Comparison of ENCODE assay signal across 8 cellular contexts in genomic region chr4:6710282-6710681, GRCh38. TPM values are rescaled to one million over a fixed set of nuclear protein-coding genes. Genes with fewer than 3 reads are reported as not detected.
DNase-seq lines count a peak whose midpoint lies in the region; ATAC-seq and TF ChIP-seq lines count a peak whose summit lies in the region.

No MANE protein-coding gene starts in this region.

- H3K9me3 Mint-ChIP-seq in activated naive CD8-positive, alpha-beta T cell treated with anti-CD3 and anti-CD28 coated beads, Interleukin-2, amount 50 U/mL, for 24 hours = no peaks in the 10 kb centered on the region
- H3K9me3 Mint-ChIP-seq in type B pancreatic cell = peaks cover 15% of the 10 kb centered on the region

- peaks cover 51% of the 10 kb centered on the region for H3K4me1 Mint-ChIP-seq in activated naive CD8-positive, alpha-beta T cell treated with anti-CD3 and anti-CD28 coated beads, Interleukin-2, amount 50 U/mL, for 24 hours
- H3K4me1 Mint-ChIP-seq in type B pancreatic cell (ENCODE audit: unreplicated experiment) = peaks cover 22% of the 10 kb centered on the region

- peak overlapping the region; percentile 93 for H3K27ac Mint-ChIP-seq in activated naive CD8-positive, alpha-beta T cell treated with anti-CD3 and anti-CD28 coated beads, Interleukin-2, amount 50 U/mL, for 24 hours
- H3K27ac Mint-ChIP-seq in type B pancreatic cell = peak overlapping the region; percentile 97

- no peaks in the 10 kb centered on the region for H3K27me3 Mint-ChIP-seq in activated naive CD8-positive, alpha-beta T cell treated with anti-CD3 and anti-CD28 coated beads, Interleukin-2, amount 50 U/mL, for 24 hours
- peaks cover 13% of the 10 kb centered on the region for H3K27me3 Mint-ChIP-seq in type B pancreatic cell

- DNase-seq in Right ventricle myocardium superior = no peak
- no peak for DNase-seq in Right ventricle myocardium inferior (ENCODE audit: missing footprints)
- DNase-seq in activated naive CD8-positive, alpha-beta T cell treated with anti-CD3 and anti-CD28 coated beads, Interleukin-2, amount 50 U/mL, for 24 hours = no peak
- DNase-seq in left lung = no peak
- no peak for DNase-seq in type B pancreatic cell (ENCODE audit: extremely low spot score, unreplicated experiment)
- no peak for DNase-seq in stimulated activated CD4-positive, alpha-beta T cell treated with anti-CD3 and anti-CD28 coated beads, Interleukin-2, amount 100 ng/mL, for 24 hours
- DNase-seq in retina = no peak
- DNase-seq in epidermal melanocyte (ENCODE audit: insufficient read length, low spot score) = no peak

- H3K4me3 ChIP-seq in left lung = peak overlapping the region; percentile 94 to 97

- peaks cover 26 to 56% of the 10 kb centered on the region in 2 donors for H3K4me1 ChIP-seq in left lung

- H3K27ac ChIP-seq in left lung = peak overlapping the region; percentile 51 to 89

- ATAC-seq in Right ventricle myocardium superior (ENCODE audit: poor library complexity) (peak; percentile 3), Right ventricle myocardium inferior (no peak), left lung (peak; percentile 2)
- ATAC-seq in activated naive CD8-positive, alpha-beta T cell treated with anti-CD3 and anti-CD28 coated beads, Interleukin-2, amount 50 U/mL, for 24 hours = no peak

- H3K36me3 Mint-ChIP-seq in activated naive CD8-positive, alpha-beta T cell treated with anti-CD3 and anti-CD28 coated beads, Interleukin-2, amount 50 U/mL, for 24 hours (ENCODE audit: low read depth) = peaks cover 27% of the 10 kb centered on the region
- H3K36me3 Mint-ChIP-seq in type B pancreatic cell = peaks cover 38% of the 10 kb centered on the region

- peaks cover 0 to 10% of the 10 kb centered on the region in 2 donors for H3K36me3 ChIP-seq in left lung

- intact Hi-C loops in Right ventricle myocardium superior (cut with DNase I) (loop anchor here (10.0 kb wide), 1 partner anchor 335 kb away; the partner anchor contains the start of gene TADA2B), Right ventricle myocardium inferior (cut with DNase I) (no loop called here), left lung (cut with DNase I) (no loop called here)

- TF ChIP-seq CTCF in left lung (IDR thresholded peaks at IDR 0.05) (no peak), type B pancreatic cell (conservative IDR thresholded peaks at IDR 0.05) (no peak)

- H3K4me3 Mint-ChIP-seq in activated naive CD8-positive, alpha-beta T cell treated with anti-CD3 and anti-CD28 coated beads, Interleukin-2, amount 50 U/mL, for 24 hours = peak overlapping the region; percentile 97
- H3K4me3 Mint-ChIP-seq in type B pancreatic cell = peak overlapping the region; percentile 98

- no peaks in the 10 kb centered on the region for H3K27me3 ChIP-seq in left lung

- no peaks in the 10 kb centered on the region for H3K9me3 ChIP-seq in left lung

RNA-seq across cellular contexts. Expression of gene MRFAP1L1, which starts 0.6 kb away (rescaled TPM):
- total RNA-seq in Right ventricle myocardium superior (39.7 TPM), Right ventricle myocardium inferior (41.7 TPM), left lung (10 to 100 TPM; 43.3 to 46.2 TPM), type B pancreatic cell (ENCODE audit: low replicate concordance) (61.3 and 73.0 TPM in 2 replicates)

RNA-seq across cellular contexts. Expression of gene BLOC1S4, which starts 5.7 kb away (rescaled TPM):
- total RNA-seq in Right ventricle myocardium superior = 6.0 TPM
- 6.0 TPM for total RNA-seq in Right ventricle myocardium inferior
- 10 to 100 TPM; 10.8 to 11.1 TPM for total RNA-seq in left lung
- total RNA-seq in type B pancreatic cell (ENCODE audit: low replicate concordance) = 19.1 and 21.4 TPM in 2 replicates

RNA-seq across cellular contexts. Expression of gene S100P, which starts 16.6 kb away (rescaled TPM):
- total RNA-seq in Right ventricle myocardium superior = not detected
- total RNA-seq in Right ventricle myocardium inferior = not detected
- total RNA-seq in left lung = 10 to 100 TPM in 1 of 2 donors, 1 to 10 TPM in 1; 5.9 to 85.0 TPM
- 58.9 and 80.8 TPM in 2 replicates for total RNA-seq in type B pancreatic cell (ENCODE audit: low replicate concordance)

Comparison
In these comparisons a context has a peak if more than half of its experiments do, and no peak if none do; other contexts are left out.
1. ATAC-seq: peak in Right ventricle myocardium superior (single experiment) and left lung (single experiment); none in Right ventricle myocardium inferior (single experiment) and activated naive CD8-positive, alpha-beta T cell treated with anti-CD3 and anti-CD28 coated beads, Interleukin-2, amount 50 U/mL, for 24 hours (single experiment).